ENCODE assay signal across 17 cellular contexts in the genomic region with DNA sequence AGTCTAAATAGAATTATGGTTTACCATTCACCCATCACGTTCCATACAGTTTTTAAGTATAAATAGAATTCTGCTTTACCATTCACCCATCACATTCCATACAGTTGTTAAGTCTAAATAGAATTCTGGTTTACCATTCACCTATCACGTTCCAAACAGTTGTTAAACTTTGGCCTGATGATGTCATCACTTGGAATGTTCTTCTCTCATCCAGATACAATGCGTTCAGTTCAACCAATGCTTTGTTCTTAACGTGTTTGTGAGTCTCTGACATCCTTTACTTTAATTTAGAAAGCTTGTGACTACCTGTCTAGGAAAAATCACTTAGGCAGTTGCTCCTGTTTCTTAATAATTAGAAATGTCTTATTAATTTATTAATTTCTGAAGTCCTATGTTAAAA.
DNase-seq lines count a peak whose midpoint lies in the region; ATAC-seq, FAIRE-seq and TF ChIP-seq lines count a peak whose summit lies in the region.
"Had no signal": no experiment of that assay in that cellular context is flagged by ENCODE, and none has a peak within 500 bp of the region (broad histone marks: within the 10 kb centered on the region; RNA-seq: fewer than 3 reads in every experiment).

No MANE protein-coding gene starts in this region.

- no peaks in the 10 kb centered on the region for H3K36me3 Mint-ChIP-seq in CD14-positive monocyte
- H3K36me3 Mint-ChIP-seq: activated naive CD4-positive, alpha-beta T cell treated with anti-CD3 and anti-CD28 coated beads, Interleukin-2, amount 50 U/mL, for 24 hours had no signal

- no peak overlapping the region for H3K4me3 ChIP-seq in A549
- no peak overlapping the region for H3K4me3 ChIP-seq in cardiac fibroblast (replicated peaks in 1 of 2; ENCODE audit: low read depth in 2 of 2, low read length in 2 of 2)
- H3K4me3 ChIP-seq: esophagus squamous epithelium had no signal

- no peak for TF ChIP-seq POLR2A in A549 (IDR thresholded peaks at IDR 0.05; ENCODE audit: low read length)

- TF ChIP-seq RAD21 in A549 (conservative IDR thresholded peaks at IDR 0.05 in 1 of 2, IDR thresholded peaks at IDR 0.05 in 1 of 2): no peak

- no peaks in the 10 kb centered on the region for H3K27me3 Mint-ChIP-seq in CD14-positive monocyte (ENCODE audit: low read depth in 3 of 3)
- H3K27me3 Mint-ChIP-seq: activated naive CD4-positive, alpha-beta T cell treated with anti-CD3 and anti-CD28 coated beads, Interleukin-2, amount 50 U/mL, for 24 hours; T-helper 17 cell had no signal

- H3K27ac ChIP-seq in A549: peak overlapping the region; percentile 82 to 88
- H3K27ac ChIP-seq: esophagus squamous epithelium had no signal

- peak; percentile 51 for FAIRE-seq in A549 (lab: Jason Lieb, UNC)
- FAIRE-seq: GM18507 had no signal

- H3K4me2 ChIP-seq in A549: peak overlapping the region; percentile 41

- 29% methylated on average over 4 of the region's 4 CpGs for WGBS in A549 (ENCODE audit: missing lambda C conversion rate)

- H3K4me1 ChIP-seq in A549: peaks cover 60% of the 10 kb centered on the region

- TF ChIP-seq CTCF in A549 (IDR thresholded peaks at IDR 0.05) (no peak), cardiac fibroblast (IDR thresholded peaks at IDR 0.05; ENCODE audit: low read depth, low read length) (no peak), CD14-positive monocyte (IDR thresholded peaks at IDR 0.05) (no peak)

- peak in 1 of 2 experiments; percentile 79 for DNase-seq in A549 (ENCODE audit: low read depth in 1 of 2, low spot score in 1 of 2)
- peak; percentile 51 for DNase-seq in LHCN-M2 (ENCODE audit: low read depth)
- peak; percentile 36 to 90 for DNase-seq in cardiac fibroblast (ENCODE audit: low read depth in 2 of 2)
- peak; percentile 87 for DNase-seq in kidney tubule cell (ENCODE audit: low spot score)
- no peak for DNase-seq in CD14-positive monocyte (ENCODE audit: low spot score)
- no peak for DNase-seq in NCI-H1436 (lab: John Stamatoyannopoulos, UW)
- no peak for DNase-seq in NCI-H2029 treated with DMSO at 0.1 percent for 48 hours (lab: John Stamatoyannopoulos, UW)
- DNase-seq: activated CD4-positive, alpha-beta T cell treated with anti-CD3 and anti-CD28 coated beads for 36 hours; activated T-cell treated with anti-CD3 and anti-CD28 coated beads for 4 hours; esophagus squamous epithelium; NCI-H1694; NCI-H510A treated with DMSO at 0.1 percent for 48 hours; stimulated activated naive CD8-positive, alpha-beta T cell treated with anti-CD3 and anti-CD28 coated beads, Interleukin-15, Interleukin-2, amounts not matched to agents 100 U/mL and 50 U/mL, for 24 hours; T-helper 17 cell had no signal

- H3K4me3 Mint-ChIP-seq in CD14-positive monocyte: no peak overlapping the region
- H3K4me3 Mint-ChIP-seq: activated CD4-positive, alpha-beta T cell treated with anti-CD3 and anti-CD28 coated beads for 36 hours; activated naive CD4-positive, alpha-beta T cell treated with anti-CD3 and anti-CD28 coated beads, Interleukin-2, amount 50 U/mL, for 24 hours; T-helper 17 cell had no signal

- POLR2A ChIA-PET in A549 (lab: Yijun Ruan, JAX): no interaction called here

- intact Hi-C loops in CD14-positive monocyte (cut with micrococcal nuclease): no loop called here

- no peaks in the 10 kb centered on the region for H3K9me3 ChIP-seq in A549
- H3K9me3 ChIP-seq: esophagus squamous epithelium had no signal

- H3K4me1 Mint-ChIP-seq in CD14-positive monocyte: no peaks in the 10 kb centered on the region
- H3K4me1 Mint-ChIP-seq: activated CD4-positive, alpha-beta T cell treated with anti-CD3 and anti-CD28 coated beads for 36 hours; activated naive CD4-positive, alpha-beta T cell treated with anti-CD3 and anti-CD28 coated beads, Interleukin-2, amount 50 U/mL, for 24 hours; T-helper 17 cell had no signal

- peaks cover 0 to 3% (median 0%) of the 10 kb centered on the region in 7 donors for H3K9me3 Mint-ChIP-seq in CD14-positive monocyte
- H3K9me3 Mint-ChIP-seq: activated naive CD4-positive, alpha-beta T cell treated with anti-CD3 and anti-CD28 coated beads, Interleukin-2, amount 50 U/mL, for 24 hours had no signal

- H3K27ac Mint-ChIP-seq in CD14-positive monocyte: no peak overlapping the region
- H3K27ac Mint-ChIP-seq: activated CD4-positive, alpha-beta T cell treated with anti-CD3 and anti-CD28 coated beads for 36 hours; activated naive CD4-positive, alpha-beta T cell treated with anti-CD3 and anti-CD28 coated beads, Interleukin-2, amount 50 U/mL, for 24 hours; T-helper 17 cell had no signal

- CTCF ChIA-PET in A549 (lab: Yijun Ruan, JAX): interaction anchor here (0.9 to 2.1 kb wide), 2 partner anchors 10 to 30 kb away, joined by 3 to 9 read pairs; no protein-coding TSS in a partner anchor

- TF ChIP-seq EP300 in A549 (IDR thresholded peaks at IDR 0.05): no peak

- ATAC-seq in A549: peak in 1 of 2 experiments; percentile 27; a peak in 1 of 6 replicates
- no peak for ATAC-seq in HG02884 (IDR thresholded peaks at IDR 0.05; ENCODE audit: unreplicated experiment)
- ATAC-seq: activated CD4-positive, alpha-beta T cell treated with anti-CD3 and anti-CD28 coated beads for 36 hours; stimulated activated naive CD8-positive, alpha-beta T cell treated with anti-CD3 and anti-CD28 coated beads, Interleukin-15, Interleukin-2, amounts not matched to agents 100 U/mL and 50 U/mL, for 24 hours; T-helper 17 cell had no signal

TF ChIP-seq in A549, 52 proteins besides CTCF, POLR2A, EP300 and RAD21:
- no peak for TF ChIP-seq RARB (CRISPR knock-in tag; IDR thresholded peaks at IDR 0.05)
- TF ChIP-seq EHMT2 (IDR thresholded peaks at IDR 0.05; ENCODE audit: low read depth): no peak
- TF ChIP-seq HMGXB4 (CRISPR knock-in tag; IDR thresholded peaks at IDR 0.05; ENCODE audit: borderline replicate concordance): no peak
- TF ChIP-seq BHLHE40 (IDR thresholded peaks at IDR 0.05; ENCODE audit: low read depth, low read length): peak; percentile 37; the same call in 1 of the 2 replicates
- no peak for TF ChIP-seq HOXB13 (CRISPR knock-in tag; IDR thresholded peaks at IDR 0.05; ENCODE audit: low read depth)
- TF ChIP-seq GATA3 (IDR thresholded peaks at IDR 0.05; ENCODE audit: borderline replicate concordance): peak; percentile 18; the same call in 1 of the 2 replicates
- TF ChIP-seq ZSCAN20 (CRISPR knock-in tag; IDR thresholded peaks at IDR 0.05): no peak
- no peak for TF ChIP-seq FOSL2 (IDR thresholded peaks at IDR 0.05)
- TF ChIP-seq FOSL2 (CRISPR knock-in tag; IDR thresholded peaks at IDR 0.05): peak; percentile 70
TF ChIP-seq in A549: peak in this region for 3.

Comparison
In these comparisons a context has a peak if more than half of its experiments do, and no peak if none do; other contexts are left out.
1. DNase-seq: peak in LHCN-M2 (single experiment), cardiac fibroblast (2 of 2) and kidney tubule cell (single experiment); none in CD14-positive monocyte (single experiment), NCI-H1436 (single experiment) and NCI-H2029 treated with DMSO at 0.1 percent for 48 hours (single experiment).